In the genomic region with DNA sequence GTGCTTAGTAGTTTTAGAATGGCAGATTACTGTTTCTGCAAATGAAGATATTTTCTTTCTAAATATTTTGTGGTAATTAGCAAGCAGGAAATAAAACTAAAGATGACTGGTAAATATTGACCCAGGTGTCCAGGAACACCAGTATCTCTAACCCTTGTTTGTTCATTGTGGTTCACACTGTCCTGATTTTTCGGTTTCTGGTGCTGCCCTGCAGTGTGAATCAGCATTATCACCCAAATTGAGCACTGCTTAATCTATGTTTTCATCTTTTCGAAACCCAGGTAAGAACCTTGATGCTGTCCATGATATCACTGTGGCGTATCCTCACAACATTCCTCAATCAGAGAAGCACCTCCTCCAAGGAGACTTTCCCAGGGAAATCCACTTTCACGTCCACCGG, we compare ENCODE assay signal across 17 cellular contexts.
"Had no signal": no experiment of that assay in that cellular context is flagged by ENCODE, and none has a peak within 500 bp of the region (broad histone marks: within the 10 kb centered on the region; RNA-seq: fewer than 3 reads in every experiment).

No MANE protein-coding gene starts in this region.

- H3K27ac Mint-ChIP-seq: natural killer cell had no signal

- H3K9me3 ChIP-seq: colonic mucosa, esophagus muscularis mucosa, gastrocnemius medialis, prostate gland, spleen, upper lobe of right lung had no signal

- H3K4me3 Mint-ChIP-seq: natural killer cell had no signal

- H3K36me3 Mint-ChIP-seq: natural killer cell had no signal

- H3K27ac ChIP-seq: colonic mucosa, esophagus muscularis mucosa, gastrocnemius medialis, spleen, upper lobe of right lung had no signal

- H3K27me3 ChIP-seq: colonic mucosa, esophagus muscularis mucosa, gastrocnemius medialis, spleen, upper lobe of right lung had no signal

- H3K4me3 ChIP-seq: colonic mucosa, esophagus muscularis mucosa, gastrocnemius medialis, prostate gland, spleen, upper lobe of right lung had no signal

- DNase-seq: activated naive CD4-positive, alpha-beta T cell treated with Interleukin-2 at 50 U/mL for 16 hours; activated T-cell treated with anti-CD3 and anti-CD28 coated beads, Interleukin-2, amount 50 U/mL, for 1 hour; amygdala; colonic mucosa; gastrocnemius medialis; head of caudate nucleus; hypothalamus; left ventricle myocardium superior; mammary epithelial cell; midbrain; natural killer cell; spleen; stimulated activated CD4-positive, alpha-beta T cell treated with anti-CD3 and anti-CD28 coated beads, Interleukin-4, amount 100 ng/mL, for 24 hours; stimulated activated naive CD8-positive, alpha-beta T cell treated with anti-CD3 and anti-CD28 coated beads, Interleukin-15, Interleukin-2, amounts not matched to agents 100 U/mL and 50 U/mL, for 24 hours; upper lobe of right lung had no signal

- H3K9me3 Mint-ChIP-seq: natural killer cell had no signal

- H3K4me1 ChIP-seq: prostate gland, upper lobe of right lung had no signal

- H3K36me3 ChIP-seq: colonic mucosa, gastrocnemius medialis, prostate gland had no signal
